In the genomic region with DNA sequence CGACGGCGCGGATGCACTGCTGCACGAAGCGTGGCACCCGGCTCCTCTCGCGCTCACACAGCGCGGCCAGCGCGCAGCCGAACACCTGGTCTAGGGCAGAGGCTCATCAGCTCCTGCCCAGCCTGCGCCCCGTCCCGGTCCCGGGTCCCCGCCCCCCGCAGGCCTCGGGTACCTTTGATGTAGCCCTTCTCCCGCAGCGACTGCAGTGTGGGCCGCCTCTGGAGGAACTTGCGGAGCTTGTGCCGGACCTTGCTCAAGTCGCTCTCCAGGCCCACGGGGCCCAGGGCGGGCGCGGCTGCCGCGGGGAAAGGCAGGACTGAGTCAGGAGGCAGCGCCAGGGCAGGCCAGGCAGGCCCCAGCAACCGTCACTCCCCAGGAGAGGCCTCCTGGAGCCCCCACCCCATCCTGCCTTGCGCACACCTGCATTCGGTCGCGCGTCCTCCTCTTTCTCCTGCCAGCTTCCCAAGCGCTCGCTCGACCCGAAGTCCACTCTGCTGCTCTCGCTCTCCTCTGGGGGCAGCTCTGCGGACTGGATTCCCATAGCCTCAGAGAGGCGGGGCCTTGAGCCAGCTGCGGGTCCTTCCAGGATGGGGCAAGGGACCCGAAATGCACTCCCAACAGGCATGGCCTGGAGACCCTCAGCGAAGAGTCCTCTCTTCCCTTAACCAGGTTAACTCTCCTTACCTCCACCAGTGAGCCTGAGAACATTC, we compare ENCODE assay signal across 1 cellular context.
TF ChIP-seq lines count a peak whose summit lies in the region.

No MANE protein-coding gene starts in this region.

TF ChIP-seq in GM23338, 12 proteins besides CTCF, POLR2A, EP300 and RAD21 (continued from another document):
- TF ChIP-seq, protein P1, sequence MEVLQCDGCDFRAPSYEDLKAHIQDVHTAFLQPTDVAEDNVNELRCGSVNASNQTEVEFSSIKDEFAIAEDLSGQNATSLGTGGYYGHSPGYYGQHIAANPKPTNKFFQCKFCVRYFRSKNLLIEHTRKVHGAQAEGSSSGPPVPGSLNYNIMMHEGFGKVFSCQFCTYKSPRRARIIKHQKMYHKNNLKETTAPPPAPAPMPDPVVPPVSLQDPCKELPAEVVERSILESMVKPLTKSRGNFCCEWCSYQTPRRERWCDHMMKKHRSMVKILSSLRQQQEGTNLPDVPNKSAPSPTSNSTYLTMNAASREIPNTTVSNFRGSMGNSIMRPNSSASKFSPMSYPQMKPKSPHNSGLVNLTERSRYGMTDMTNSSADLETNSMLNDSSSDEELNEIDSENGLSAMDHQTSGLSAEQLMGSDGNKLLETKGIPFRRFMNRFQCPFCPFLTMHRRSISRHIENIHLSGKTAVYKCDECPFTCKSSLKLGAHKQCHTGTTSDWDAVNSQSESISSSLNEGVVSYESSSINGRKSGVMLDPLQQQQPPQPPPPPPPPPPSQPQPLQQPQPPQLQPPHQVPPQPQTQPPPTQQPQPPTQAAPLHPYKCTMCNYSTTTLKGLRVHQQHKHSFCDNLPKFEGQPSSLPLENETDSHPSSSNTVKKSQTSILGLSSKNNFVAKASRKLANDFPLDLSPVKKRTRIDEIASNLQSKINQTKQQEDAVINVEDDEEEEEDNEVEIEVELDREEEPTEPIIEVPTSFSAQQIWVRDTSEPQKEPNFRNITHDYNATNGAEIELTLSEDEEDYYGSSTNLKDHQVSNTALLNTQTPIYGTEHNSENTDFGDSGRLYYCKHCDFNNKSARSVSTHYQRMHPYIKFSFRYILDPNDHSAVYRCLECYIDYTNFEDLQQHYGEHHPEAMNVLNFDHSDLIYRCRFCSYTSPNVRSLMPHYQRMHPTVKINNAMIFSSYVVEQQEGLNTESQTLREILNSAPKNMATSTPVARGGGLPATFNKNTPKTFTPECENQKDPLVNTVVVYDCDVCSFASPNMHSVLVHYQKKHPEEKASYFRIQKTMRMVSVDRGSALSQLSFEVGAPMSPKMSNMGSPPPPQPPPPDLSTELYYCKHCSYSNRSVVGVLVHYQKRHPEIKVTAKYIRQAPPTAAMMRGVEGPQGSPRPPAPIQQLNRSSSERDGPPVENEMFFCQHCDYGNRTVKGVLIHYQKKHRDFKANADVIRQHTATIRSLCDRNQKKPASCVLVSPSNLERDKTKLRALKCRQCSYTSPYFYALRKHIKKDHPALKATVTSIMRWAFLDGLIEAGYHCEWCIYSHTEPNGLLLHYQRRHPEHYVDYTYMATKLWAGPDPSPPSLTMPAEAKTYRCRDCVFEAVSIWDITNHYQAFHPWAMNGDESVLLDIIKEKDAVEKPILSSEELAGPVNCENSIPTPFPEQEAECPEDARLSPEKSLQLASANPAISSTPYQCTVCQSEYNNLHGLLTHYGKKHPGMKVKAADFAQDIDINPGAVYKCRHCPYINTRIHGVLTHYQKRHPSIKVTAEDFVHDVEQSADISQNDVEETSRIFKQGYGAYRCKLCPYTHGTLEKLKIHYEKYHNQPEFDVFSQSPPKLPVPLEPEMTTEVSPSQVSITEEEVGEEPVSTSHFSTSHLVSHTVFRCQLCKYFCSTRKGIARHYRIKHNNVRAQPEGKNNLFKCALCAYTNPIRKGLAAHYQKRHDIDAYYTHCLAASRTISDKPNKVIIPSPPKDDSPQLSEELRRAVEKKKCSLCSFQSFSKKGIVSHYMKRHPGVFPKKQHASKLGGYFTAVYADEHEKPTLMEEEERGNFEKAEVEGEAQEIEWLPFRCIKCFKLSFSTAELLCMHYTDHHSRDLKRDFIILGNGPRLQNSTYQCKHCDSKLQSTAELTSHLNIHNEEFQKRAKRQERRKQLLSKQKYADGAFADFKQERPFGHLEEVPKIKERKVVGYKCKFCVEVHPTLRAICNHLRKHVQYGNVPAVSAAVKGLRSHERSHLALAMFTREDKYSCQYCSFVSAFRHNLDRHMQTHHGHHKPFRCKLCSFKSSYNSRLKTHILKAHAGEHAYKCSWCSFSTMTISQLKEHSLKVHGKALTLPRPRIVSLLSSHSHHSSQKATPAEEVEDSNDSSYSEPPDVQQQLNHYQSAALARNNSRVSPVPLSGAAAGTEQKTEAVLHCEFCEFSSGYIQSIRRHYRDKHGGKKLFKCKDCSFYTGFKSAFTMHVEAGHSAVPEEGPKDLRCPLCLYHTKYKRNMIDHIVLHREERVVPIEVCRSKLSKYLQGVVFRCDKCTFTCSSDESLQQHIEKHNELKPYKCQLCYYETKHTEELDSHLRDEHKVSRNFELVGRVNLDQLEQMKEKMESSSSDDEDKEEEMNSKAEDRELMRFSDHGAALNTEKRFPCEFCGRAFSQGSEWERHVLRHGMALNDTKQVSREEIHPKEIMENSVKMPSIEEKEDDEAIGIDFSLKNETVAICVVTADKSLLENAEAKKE (CRISPR knock-in tag; IDR thresholded peaks at IDR 0.05) = no peak
- TF ChIP-seq EZH2 (IDR thresholded peaks at IDR 0.05; ENCODE audit: low read depth, unreplicated experiment) (no peak), REST (IDR thresholded peaks at IDR 0.05; ENCODE audit: unreplicated experiment) (no peak), EZH2phosphoT487 (IDR thresholded peaks at IDR 0.05; ENCODE audit: unreplicated experiment) (no peak), POLR2AphosphoS5 (IDR thresholded peaks at IDR 0.05; ENCODE audit: low read depth) (no peak)
